In the genomic region with DNA sequence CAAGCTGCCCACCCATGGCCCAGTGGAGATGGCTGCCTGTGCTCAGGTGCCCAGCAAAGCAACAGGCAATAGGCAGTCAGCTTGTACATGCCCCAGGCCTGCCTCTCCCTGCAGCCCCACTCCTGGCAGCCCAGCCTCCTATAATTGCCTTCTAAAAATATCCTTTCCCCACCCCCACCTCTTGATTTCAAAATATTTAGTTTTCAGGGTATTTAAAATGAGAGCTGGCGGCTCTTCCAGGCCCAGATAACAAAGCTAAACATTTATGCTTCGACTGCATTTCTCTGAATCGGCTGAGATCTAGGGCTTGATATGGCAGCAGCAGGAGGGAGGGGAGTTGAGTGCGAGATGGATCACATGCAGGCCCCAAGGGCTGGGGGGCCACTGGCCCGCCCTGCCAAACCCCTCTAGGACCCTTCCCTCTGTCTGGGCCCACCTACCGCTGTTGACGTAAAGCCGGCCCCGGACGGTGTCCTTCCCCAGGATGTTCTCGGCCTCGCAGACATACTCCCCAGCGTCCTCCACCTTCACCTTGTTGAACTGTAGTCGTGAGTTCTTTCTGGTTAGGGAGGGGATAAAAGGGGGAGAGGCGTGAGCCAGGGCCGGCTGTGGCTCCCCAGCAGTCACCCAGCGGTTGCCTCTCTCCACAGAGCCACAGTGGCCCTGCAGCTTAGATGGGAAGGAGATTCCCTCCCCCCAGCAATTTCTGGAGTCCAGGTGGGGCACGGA, we compare ENCODE assay signal across 23 cellular contexts.
DNase-seq lines count a peak whose midpoint lies in the region; ATAC-seq and TF ChIP-seq lines count a peak whose summit lies in the region.
"Had no signal": no experiment of that assay in that cellular context is flagged by ENCODE, and none has a peak within 500 bp of the region (broad histone marks: within the 10 kb centered on the region; RNA-seq: fewer than 3 reads in every experiment).

No MANE protein-coding gene starts in this region.

- ATAC-seq in HG03521 (IDR thresholded peaks at IDR 0.05; ENCODE audit: unreplicated experiment) = no peak
- ATAC-seq in stimulated activated memory B cell treated with anti-CD40 and anti-IgM and Interleukin-4, amounts not matched to agents 10 μg/mL and 1 μg/mL and 100 μg/mL, for 72 hours = no peak
- ATAC-seq: activated CD8-positive, alpha-beta memory T cell treated with anti-CD3 and anti-CD28 coated beads, Interleukin-2, amount 10 ng/mL, durations not matched to agents 7 days and 5 days had no signal

- H3K36me3 Mint-ChIP-seq in nephron (ENCODE audit: low read depth) = no peaks in the 10 kb centered on the region
- H3K36me3 Mint-ChIP-seq in stimulated activated memory B cell treated with anti-CD40 and anti-IgM and Interleukin-4, amounts not matched to agents 10 μg/mL and 1 μg/mL and 100 μg/mL, for 72 hours = no peaks in the 10 kb centered on the region
- H3K36me3 Mint-ChIP-seq: activated CD8-positive, alpha-beta memory T cell treated with anti-CD3 and anti-CD28 coated beads, Interleukin-2, amount 10 ng/mL, durations not matched to agents 7 days and 5 days had no signal

- H3K27ac ChIP-seq in left ventricle myocardium inferior (replicated peaks) = peak overlapping the region; percentile 46
- no peak overlapping the region for H3K27ac ChIP-seq in right atrium auricular region
- H3K27ac ChIP-seq: GM23248, upper lobe of left lung had no signal

- peaks cover 39% of the 10 kb centered on the region for H3K4me1 ChIP-seq in left ventricle myocardium inferior
- peaks cover 0 to 29% of the 10 kb centered on the region in 2 donors for H3K4me1 ChIP-seq in right atrium auricular region

- H3K36me3 ChIP-seq in left ventricle myocardium inferior (no peaks in the 10 kb centered on the region), right atrium auricular region (no peaks in the 10 kb centered on the region)
- H3K36me3 ChIP-seq: upper lobe of left lung had no signal

- H3K4me3 ChIP-seq in left ventricle myocardium inferior = no peak overlapping the region
- H3K4me3 ChIP-seq in right atrium auricular region = no peak overlapping the region
- H3K4me3 ChIP-seq: GM23248 had no signal

- intact Hi-C loops in left ventricle myocardium inferior (cut with micrococcal nuclease) = no loop called here

- H3K27ac Mint-ChIP-seq in nephron = peak overlapping the region; percentile 55 to 69 (median 69)
- H3K27ac Mint-ChIP-seq in stimulated activated memory B cell treated with anti-CD40 and anti-IgM and Interleukin-4, amounts not matched to agents 10 μg/mL and 1 μg/mL and 100 μg/mL, for 72 hours = no peak overlapping the region
- H3K27ac Mint-ChIP-seq: activated CD4-positive, alpha-beta T cell treated with anti-CD3 and anti-CD28 coated beads, Interleukin-2, amount 10 ng/mL, durations not matched to agents 7 days and 5 days; activated CD8-positive, alpha-beta memory T cell treated with anti-CD3 and anti-CD28 coated beads, Interleukin-2, amount 10 ng/mL, durations not matched to agents 7 days and 5 days; activated naive CD4-positive, alpha-beta T cell treated with anti-CD3 and anti-CD28 coated beads for 36 hours had no signal

- H3K27me3 Mint-ChIP-seq in nephron (ENCODE audit: low read depth) = peaks cover 11% of the 10 kb centered on the region
- peaks cover 35% of the 10 kb centered on the region for H3K27me3 Mint-ChIP-seq in stimulated activated memory B cell treated with anti-CD40 and anti-IgM and Interleukin-4, amounts not matched to agents 10 μg/mL and 1 μg/mL and 100 μg/mL, for 72 hours

- H3K9me3 ChIP-seq in left ventricle myocardium inferior (replicated peaks) (no peaks in the 10 kb centered on the region), right atrium auricular region (no peaks in the 10 kb centered on the region)
- H3K9me3 ChIP-seq: upper lobe of left lung had no signal

- no peak for DNase-seq in left ventricle myocardium inferior
- no peak for DNase-seq in right atrium auricular region (ENCODE audit: low spot score)
- peak; percentile 11 for DNase-seq in fibroblast of peridontal ligament (ENCODE audit: extremely low read depth)
- DNase-seq in HuH-7 (ENCODE audit: low spot score) = no peak
- DNase-seq in NCI-H1930 (lab: John Stamatoyannopoulos, UW) = no peak
- DNase-seq: activated CD4-positive, alpha-beta T cell treated with anti-CD3 and anti-CD28 coated beads, Interleukin-2, amount 10 ng/mL, durations not matched to agents 7 days and 5 days; activated CD8-positive, alpha-beta memory T cell treated with anti-CD3 and anti-CD28 coated beads, Interleukin-2, amount 10 ng/mL, durations not matched to agents 7 days and 5 days; activated naive CD4-positive, alpha-beta T cell treated with anti-CD3 and anti-CD28 coated beads for 36 hours; amygdala; central memory CD4-positive, alpha-beta T cell; dermis blood vessel endothelial cell; DMS53; GM23248; Karpas-422; MV-4-11; NCI-H2029 treated with DMSO at 0.1 percent for 48 hours; NCI-H345; nephron progenitor cell; T1000 had no signal

- H3K4me1 Mint-ChIP-seq in nephron = peaks cover 31% of the 10 kb centered on the region
- H3K4me1 Mint-ChIP-seq in stimulated activated memory B cell treated with anti-CD40 and anti-IgM and Interleukin-4, amounts not matched to agents 10 μg/mL and 1 μg/mL and 100 μg/mL, for 72 hours = peaks cover 7% of the 10 kb centered on the region

- H3K27me3 ChIP-seq in left ventricle myocardium inferior (ENCODE audit: low read depth) (no peaks in the 10 kb centered on the region), right atrium auricular region (no peaks in the 10 kb centered on the region)
- H3K27me3 ChIP-seq: upper lobe of left lung had no signal

- H3K9me3 Mint-ChIP-seq in nephron = no peaks in the 10 kb centered on the region
- H3K9me3 Mint-ChIP-seq in stimulated activated memory B cell treated with anti-CD40 and anti-IgM and Interleukin-4, amounts not matched to agents 10 μg/mL and 1 μg/mL and 100 μg/mL, for 72 hours = no peaks in the 10 kb centered on the region

- TF ChIP-seq CTCF in left ventricle myocardium inferior (IDR thresholded peaks at IDR 0.05; ENCODE audit: borderline replicate concordance) = no peak
- no peak for TF ChIP-seq CTCF in right atrium auricular region (IDR thresholded peaks at IDR 0.05)
- no peak for TF ChIP-seq CTCF in nephron (IDR thresholded peaks at IDR 0.05; ENCODE audit: unreplicated experiment in 3 of 3)

- H3K4me3 Mint-ChIP-seq in nephron = peak overlapping the region; percentile 37 to 50 (median 45)
- H3K4me3 Mint-ChIP-seq in stimulated activated memory B cell treated with anti-CD40 and anti-IgM and Interleukin-4, amounts not matched to agents 10 μg/mL and 1 μg/mL and 100 μg/mL, for 72 hours = no peak overlapping the region
- H3K4me3 Mint-ChIP-seq: activated CD4-positive, alpha-beta T cell treated with anti-CD3 and anti-CD28 coated beads, Interleukin-2, amount 10 ng/mL, durations not matched to agents 7 days and 5 days; activated CD8-positive, alpha-beta memory T cell treated with anti-CD3 and anti-CD28 coated beads, Interleukin-2, amount 10 ng/mL, durations not matched to agents 7 days and 5 days; activated naive CD4-positive, alpha-beta T cell treated with anti-CD3 and anti-CD28 coated beads for 36 hours; nephron progenitor cell had no signal
